Comparison of ENCODE assay signal across 9 cellular contexts in the genomic region with DNA sequence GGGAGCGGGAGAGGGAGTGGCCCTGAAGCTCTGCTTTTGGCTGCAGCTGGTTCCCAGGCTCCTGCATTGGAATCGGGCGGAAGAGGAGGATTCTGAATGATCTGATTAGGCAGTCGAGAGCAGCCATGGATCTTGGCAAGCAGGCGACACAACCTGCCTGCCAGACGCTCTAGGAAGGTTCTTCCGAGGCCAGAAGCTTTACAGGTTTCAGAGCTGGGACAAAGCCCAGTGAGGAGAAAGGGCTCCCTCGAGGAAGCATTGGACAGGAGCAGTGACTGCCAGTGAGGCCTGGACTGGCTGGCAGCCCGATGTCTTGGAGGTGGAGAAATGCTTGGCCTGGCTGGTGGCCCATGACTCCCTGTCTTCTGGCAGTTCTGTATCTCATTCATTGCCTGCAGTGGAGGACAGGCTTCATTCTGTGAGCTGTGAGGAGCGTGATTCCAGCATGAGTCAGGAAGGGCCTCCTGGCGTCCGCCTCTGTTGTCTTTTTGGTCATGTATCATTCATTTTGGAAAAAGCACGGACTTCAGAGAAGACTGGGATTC.
DNase-seq lines count a peak whose midpoint lies in the region; ATAC-seq and TF ChIP-seq lines count a peak whose summit lies in the region.
"Had no signal": no experiment of that assay in that cellular context is flagged by ENCODE, and none has a peak within 500 bp of the region (broad histone marks: within the 10 kb centered on the region; RNA-seq: fewer than 3 reads in every experiment).

No MANE protein-coding gene starts in this region.

- H3K27me3 Mint-ChIP-seq in endodermal cell (ENCODE audit: insufficient read depth) = no peaks in the 10 kb centered on the region

- WGBS in endodermal cell (ENCODE audit: insufficient coverage in 1 of 2, insufficient read length in 1 of 2), 2 experiments = 90 to 96% methylated on average over 11 to 13 of the region's 13 CpGs

- H3K4me1 ChIP-seq in upper lobe of right lung (no peaks in the 10 kb centered on the region), endodermal cell (ENCODE audit: control insufficient read depth, insufficient read depth, low read length) (peaks cover 11% of the 10 kb centered on the region)

- ATAC-seq in upper lobe of right lung = peak; percentile 43
- ATAC-seq: mucosa of descending colon had no signal

- no peak overlapping the region for H3K27ac Mint-ChIP-seq in endodermal cell

- DNase-seq in MG63 (peak; percentile 100), cerebellum (ENCODE audit: low spot score) (peak; percentile 88), medulla oblongata (ENCODE audit: extremely low spot score) (peak; percentile 92), upper lobe of right lung (no peak), endodermal cell (no peak), NCI-H69 (lab: John Stamatoyannopoulos, UW) (no peak)
- no peak for DNase-seq in stimulated activated naive CD4-positive, alpha-beta T cell treated with Interleukin-2 at 50 U/mL for 16 hours (lab: John Stamatoyannopoulos, UW)
- no peak for DNase-seq in activated CD4-positive, alpha-beta T cell treated with anti-CD3 and anti-CD28 coated beads for 1 hour

- H3K27me3 ChIP-seq in MG63 = no peaks in the 10 kb centered on the region
- no peaks in the 10 kb centered on the region for H3K27me3 ChIP-seq in upper lobe of right lung
- no peaks in the 10 kb centered on the region for H3K27me3 ChIP-seq in endodermal cell (ENCODE audit: control insufficient read depth, insufficient read depth, low read length, poor library complexity, severe bottlenecking)

- peaks cover 8% of the 10 kb centered on the region for H3K9me3 Mint-ChIP-seq in endodermal cell

- H3K27ac ChIP-seq in upper lobe of right lung = no peak overlapping the region
- no peak overlapping the region for H3K27ac ChIP-seq in endodermal cell (ENCODE audit: low read depth, low read length)

- H3K36me3 ChIP-seq in MG63 = peaks cover 36% of the 10 kb centered on the region
- H3K36me3 ChIP-seq in upper lobe of right lung = no peaks in the 10 kb centered on the region
- H3K36me3 ChIP-seq in endodermal cell (ENCODE audit: control insufficient read depth, insufficient read depth, low read length) = no peaks in the 10 kb centered on the region

- no peak overlapping the region for H3K4me3 Mint-ChIP-seq in endodermal cell

- TF ChIP-seq CTCF in upper lobe of right lung (IDR thresholded peaks at IDR 0.05) (no peak), endodermal cell (conservative IDR thresholded peaks at IDR 0.05) (no peak)

- no peak overlapping the region for H3K4me3 ChIP-seq in MG63
- no peak overlapping the region for H3K4me3 ChIP-seq in upper lobe of right lung
- H3K4me3 ChIP-seq in endodermal cell (ENCODE audit: low read length) = no peak overlapping the region
- H3K4me3 ChIP-seq: mucosa of descending colon had no signal

- peaks cover 5% of the 10 kb centered on the region for H3K36me3 Mint-ChIP-seq in endodermal cell (ENCODE audit: low read depth)

- H3K4me1 Mint-ChIP-seq in endodermal cell = peaks cover 13% of the 10 kb centered on the region

- intact Hi-C loops in upper lobe of right lung (cut with DNase I) = no loop called here

- H3K9ac ChIP-seq in endodermal cell (ENCODE audit: extremely low read depth, low read length, poor library complexity, severe bottlenecking) = no peak overlapping the region

- H3K9me3 ChIP-seq in MG63 (no peaks in the 10 kb centered on the region), upper lobe of right lung (no peaks in the 10 kb centered on the region), endodermal cell (ENCODE audit: control insufficient read depth, low read length) (no peaks in the 10 kb centered on the region)
- H3K9me3 ChIP-seq: mucosa of descending colon had no signal

Comparison
In these comparisons a context has a peak if more than half of its experiments do, and no peak if none do; other contexts are left out.
1. DNase-seq: peak in MG63 (single experiment), cerebellum (single experiment) and medulla oblongata (single experiment); none in upper lobe of right lung (single experiment), endodermal cell (single experiment), NCI-H69 (single experiment), stimulated activated naive CD4-positive, alpha-beta T cell treated with Interleukin-2 at 50 U/mL for 16 hours (single experiment) and activated CD4-positive, alpha-beta T cell treated with anti-CD3 and anti-CD28 coated beads for 1 hour (single experiment).